23 cellular contexts compared by ENCODE assay signal in genomic region chr4:886244-886643, GRCh38.
"Had no signal": no experiment of that assay in that cellular context is flagged by ENCODE, and none has a peak within 500 bp of the region (broad histone marks: within the 10 kb centered on the region; RNA-seq: fewer than 3 reads in every experiment).

No MANE protein-coding gene starts in this region.

- H3K4me3 ChIP-seq: esophagus muscularis mucosa, lung, tibial nerve had no signal

- ATAC-seq: activated naive CD8-positive, alpha-beta T cell treated with anti-CD3 and anti-CD28 coated beads, Interleukin-2, amount 50 U/mL, for 24 hours; activated T-cell treated with anti-CD3 and anti-CD28 coated beads, Interleukin-2, amount 50 U/mL, for 4 hours; left lobe of liver; T-helper 17 cell had no signal

- H3K4me1 Mint-ChIP-seq: activated CD4-positive, alpha-beta memory T cell treated with anti-CD3 and anti-CD28 coated beads, Interleukin-2, amount 10 ng/mL, durations not matched to agents 7 days and 5 days; activated CD4-positive, alpha-beta T cell treated with anti-CD3 and anti-CD28 coated beads, Interleukin-2, amount 10 ng/mL, durations not matched to agents 7 days and 5 days; activated naive CD4-positive, alpha-beta T cell treated with anti-CD3 and anti-CD28 coated beads, Interleukin-2, amount 50 U/mL, for 24 hours; activated naive CD8-positive, alpha-beta T cell treated with anti-CD3 and anti-CD28 coated beads, Interleukin-2, amount 50 U/mL, for 24 hours had no signal

- DNase-seq: activated CD4-positive, alpha-beta memory T cell treated with anti-CD3 and anti-CD28 coated beads, Interleukin-2, amount 10 ng/mL, durations not matched to agents 7 days and 5 days; activated CD4-positive, alpha-beta T cell treated with anti-CD3 and anti-CD28 coated beads for 1 hour; activated CD4-positive, alpha-beta T cell treated with anti-CD3 and anti-CD28 coated beads, Interleukin-2, amount 10 ng/mL, durations not matched to agents 7 days and 5 days; activated CD8-positive, alpha-beta memory T cell treated with anti-CD3 and anti-CD28 coated beads, Interleukin-2, amount 50 U/mL, for 48 hours; activated naive CD8-positive, alpha-beta T cell treated with anti-CD3 and anti-CD28 coated beads, Interleukin-2, amount 50 U/mL, for 24 hours; activated T-cell treated with anti-CD3 and anti-CD28 coated beads, Interleukin-2, amount 50 U/mL, for 4 hours; amygdala; central memory CD4-positive, alpha-beta T cell; hypothalamus; mesendoderm; natural killer cell; retina; stimulated activated CD4-positive, alpha-beta T cell treated with anti-CD3 and anti-CD28 coated beads, Interleukin-15, amount 100 ng/mL, for 24 hours; stimulated activated CD4-positive, alpha-beta T cell treated with anti-CD3 and anti-CD28 coated beads, Interleukin-2, amount 100 ng/mL, for 24 hours; stimulated activated naive CD4-positive, alpha-beta T cell treated with Interleukin-2 at 50 U/mL for 16 hours; T-helper 17 cell had no signal

- H3K4me3 Mint-ChIP-seq: activated CD4-positive, alpha-beta memory T cell treated with anti-CD3 and anti-CD28 coated beads, Interleukin-2, amount 10 ng/mL, durations not matched to agents 7 days and 5 days; activated CD4-positive, alpha-beta T cell treated with anti-CD3 and anti-CD28 coated beads, Interleukin-2, amount 10 ng/mL, durations not matched to agents 7 days and 5 days; activated naive CD4-positive, alpha-beta T cell treated with anti-CD3 and anti-CD28 coated beads, Interleukin-2, amount 50 U/mL, for 24 hours; activated naive CD8-positive, alpha-beta T cell treated with anti-CD3 and anti-CD28 coated beads, Interleukin-2, amount 50 U/mL, for 24 hours; activated T-cell treated with anti-CD3 and anti-CD28 coated beads, Interleukin-2, amount 50 U/mL, for 4 hours; natural killer cell; T-helper 17 cell had no signal

- H3K27ac ChIP-seq: esophagus muscularis mucosa, neutrophil, tibial nerve had no signal

- H3K9me3 ChIP-seq: esophagus muscularis mucosa, neutrophil, tibial nerve had no signal

- H3K9me3 Mint-ChIP-seq: activated naive CD4-positive, alpha-beta T cell treated with anti-CD3 and anti-CD28 coated beads, Interleukin-2, amount 50 U/mL, for 24 hours; activated T-cell treated with anti-CD3 and anti-CD28 coated beads, Interleukin-2, amount 50 U/mL, for 4 hours; natural killer cell had no signal

- H3K4me1 ChIP-seq: esophagus muscularis mucosa, tibial nerve had no signal

- H3K27me3 ChIP-seq: esophagus muscularis mucosa, neutrophil, tibial nerve had no signal

- H3K27me3 Mint-ChIP-seq: activated CD4-positive, alpha-beta memory T cell treated with anti-CD3 and anti-CD28 coated beads, Interleukin-2, amount 10 ng/mL, durations not matched to agents 7 days and 5 days; activated CD4-positive, alpha-beta T cell treated with anti-CD3 and anti-CD28 coated beads, Interleukin-2, amount 10 ng/mL, durations not matched to agents 7 days and 5 days; activated naive CD4-positive, alpha-beta T cell treated with anti-CD3 and anti-CD28 coated beads, Interleukin-2, amount 50 U/mL, for 24 hours; activated naive CD8-positive, alpha-beta T cell treated with anti-CD3 and anti-CD28 coated beads, Interleukin-2, amount 50 U/mL, for 24 hours; T-helper 17 cell had no signal

- H3K27ac Mint-ChIP-seq: activated CD4-positive, alpha-beta memory T cell treated with anti-CD3 and anti-CD28 coated beads, Interleukin-2, amount 10 ng/mL, durations not matched to agents 7 days and 5 days; activated CD4-positive, alpha-beta T cell treated with anti-CD3 and anti-CD28 coated beads, Interleukin-2, amount 10 ng/mL, durations not matched to agents 7 days and 5 days; activated naive CD4-positive, alpha-beta T cell treated with anti-CD3 and anti-CD28 coated beads, Interleukin-2, amount 50 U/mL, for 24 hours; activated naive CD8-positive, alpha-beta T cell treated with anti-CD3 and anti-CD28 coated beads, Interleukin-2, amount 50 U/mL, for 24 hours; activated T-helper 2 cell treated with anti-CD3 and anti-CD28 coated beads, Interferon-gamma antibody, Interleukin-2, Interleukin-4, amounts not matched to agents 10 μg/mL and 5 μg/mL and 100 μg/mL, durations not matched to agents 14 hours and 24 hours and 36 hours had no signal

- H3K36me3 Mint-ChIP-seq: activated naive CD4-positive, alpha-beta T cell treated with anti-CD3 and anti-CD28 coated beads, Interleukin-2, amount 50 U/mL, for 24 hours; natural killer cell had no signal
